In genomic region chr18:35605686-35606417, GRCh38 we compare ENCODE assay signal across 16 cellular contexts. TPM values are rescaled to one million over a fixed set of nuclear protein-coding genes. Genes with fewer than 3 reads are reported as not detected.
A peak's percentile ranks its signal among the peaks of the same experiment; 100 is the strongest.
DNase-seq lines count a peak whose midpoint lies in the region; ATAC-seq and TF ChIP-seq lines count a peak whose summit lies in the region.
"Had no signal": no experiment of that assay in that cellular context is flagged by ENCODE, and none has a peak within 500 bp of the region (broad histone marks: within the 10 kb centered on the region; RNA-seq: fewer than 3 reads in every experiment).

No MANE protein-coding gene starts in this region.

- peaks cover 0 to 35% (median 23%) of the 10 kb centered on the region in 12 donors for H3K9me3 ChIP-seq in heart left ventricle

- H3K27me3 ChIP-seq in brain microvascular endothelial cell (replicated peaks) (no peaks in the 10 kb centered on the region), H7 (ENCODE audit: control insufficient read depth, insufficient read depth, low read length) (no peaks in the 10 kb centered on the region), heart left ventricle (no peaks in the 10 kb centered on the region)
- H3K27me3 ChIP-seq: hepatocyte, right atrium auricular region had no signal

- intact Hi-C loops in heart left ventricle (cut with DNase I): no loop called here

- H3K4me1 ChIP-seq in heart left ventricle: peaks cover 0 to 34% (median 11%) of the 10 kb centered on the region in 12 donors

- TF ChIP-seq EP300 in Ishikawa (IDR thresholded peaks at IDR 0.05; ENCODE audit: borderline replicate concordance): no peak

- in situ Hi-C loops in brain microvascular endothelial cell (cut with HindIII; ENCODE audit: low pct_ligation_motif_present, low sequenced_read_pairs): no loop called here

- TF ChIP-seq POLR2A in heart left ventricle (IDR thresholded peaks at IDR 0.05): no peak

- H3K4me3 ChIP-seq in brain microvascular endothelial cell (ENCODE audit: low read depth, low read length) (no peak overlapping the region), H7 (ENCODE audit: insufficient read depth, low read depth, low read length) (no peak overlapping the region), heart left ventricle (no peak overlapping the region)
- H3K4me3 ChIP-seq: hepatocyte, right atrium auricular region had no signal

- TF ChIP-seq CTCF in brain microvascular endothelial cell (IDR thresholded peaks at IDR 0.05; ENCODE audit: low read depth, low read length, missing control alignments): no peak
- TF ChIP-seq CTCF in heart left ventricle (IDR thresholded peaks at IDR 0.05): no peak

- H3K36me3 ChIP-seq in brain microvascular endothelial cell (replicated peaks) (no peaks in the 10 kb centered on the region), H7 (replicated peaks; ENCODE audit: control insufficient read depth, insufficient read depth, low read length) (no peaks in the 10 kb centered on the region), heart left ventricle (no peaks in the 10 kb centered on the region)
- H3K36me3 ChIP-seq: right atrium auricular region had no signal

- WGBS in heart left ventricle, 4 donors: 92 to 96% (median 94%) methylated on average over 3 of the region's 3 CpGs

- peak; percentile 24 for DNase-seq in EH (ENCODE audit: low read depth)
- DNase-seq in brain microvascular endothelial cell: peak; percentile 36
- DNase-seq in kidney tubule cell (ENCODE audit: low spot score): peak; percentile 27
- no peak for DNase-seq in H7
- no peak for DNase-seq in ureter (ENCODE audit: low spot score)
- DNase-seq in heart left ventricle: no peak
- DNase-seq: left ventricle myocardium superior; naive thymus-derived CD4-positive, alpha-beta T cell; NCI-H1105 treated with DMSO at 0.1 percent for 48 hours; NCI-H446 treated with DMSO at 0.1 percent for 48 hours; OCI-M1; stimulated activated CD4-positive, alpha-beta T cell treated with anti-CD3 and anti-CD28 coated beads, Interleukin-4, amount 100 ng/mL, for 1 hour had no signal

- TF ChIP-seq RAD21 in Ishikawa (IDR thresholded peaks at IDR 0.05; ENCODE audit: low read depth): no peak

- ATAC-seq in heart left ventricle: no peak
- ATAC-seq: left ventricle myocardium superior; naive thymus-derived CD4-positive, alpha-beta T cell had no signal

- no peak overlapping the region for H3K27ac ChIP-seq in brain microvascular endothelial cell
- H3K27ac ChIP-seq in heart left ventricle: no peak overlapping the region
- H3K27ac ChIP-seq: C4-2B, hepatocyte, right atrium auricular region had no signal

TF ChIP-seq in Ishikawa, 13 proteins besides CTCF, POLR2A, EP300 and RAD21:
- TF ChIP-seq CEBPB (IDR thresholded peaks at IDR 0.05) (no peak), TCF12 (IDR thresholded peaks at IDR 0.05; ENCODE audit: low read depth) (no peak), CREB1 (IDR thresholded peaks at IDR 0.05; ENCODE audit: low read depth) (no peak), YY1 (IDR thresholded peaks at IDR 0.05; ENCODE audit: low read depth) (no peak), EGR1 (IDR thresholded peaks at IDR 0.05) (no peak), USF1 (IDR thresholded peaks at IDR 0.05) (peak; percentile 37; the same call in 1 of the 2 replicates), TEAD4 (IDR thresholded peaks at IDR 0.05) (no peak)

RNA-seq across cellular contexts. Expression of gene GALNT1, which starts 24.3 kb away (rescaled TPM):
- 83.3 and 93.4 TPM in 2 replicates for total RNA-seq in H7 (2014; rRNA removed; shearing (Covaris generic))
- total RNA-seq in ureter: 115 TPM
- 10 to 100 TPM; 26.9 to 69.0 (median 43.0) TPM for total RNA-seq in heart left ventricle
- 10 to 100 TPM in 1 of 2 donors, 1 to 10 TPM in 1; 9.6 to 37.7 TPM for polyA plus RNA-seq in heart left ventricle

Comparison
In these comparisons a context has a peak if more than half of its experiments do, and no peak if none do; other contexts are left out.
1. DNase-seq: peak in EH (single experiment), brain microvascular endothelial cell (single experiment) and kidney tubule cell (single experiment); none in H7 (single experiment), ureter (single experiment) and heart left ventricle (0 of 5).